In genomic region chr5:14685757-14686156, GRCh38 we compare ENCODE assay signal across 8 cellular contexts. TPM values are rescaled to one million over a fixed set of nuclear protein-coding genes. Genes with fewer than 3 reads are reported as not detected.
A peak's percentile ranks its signal among the peaks of the same experiment; 100 is the strongest.
DNase-seq lines count a peak whose midpoint lies in the region; ATAC-seq, FAIRE-seq and TF ChIP-seq lines count a peak whose summit lies in the region.

No MANE protein-coding gene starts in this region.

- peaks cover 81% of the 10 kb centered on the region for H3K36me3 Mint-ChIP-seq in activated T-helper 2 cell treated with anti-CD3 and anti-CD28 coated beads, Interferon-gamma antibody, Interleukin-2, Interleukin-4, amounts not matched to agents 10 μg/mL and 5 μg/mL and 100 μg/mL, durations not matched to agents 14 hours and 24 hours and 36 hours (ENCODE audit: low read depth)
- H3K36me3 Mint-ChIP-seq in progenitor cell of endocrine pancreas (ENCODE audit: insufficient read depth), result peaks cover 31% of the 10 kb centered on the region

- FAIRE-seq in frontal cortex (lab: Jason Lieb, UNC), result no peak

- peak overlapping the region; percentile 48 for H3K27ac Mint-ChIP-seq in activated T-helper 2 cell treated with anti-CD3 and anti-CD28 coated beads, Interferon-gamma antibody, Interleukin-2, Interleukin-4, amounts not matched to agents 10 μg/mL and 5 μg/mL and 100 μg/mL, durations not matched to agents 14 hours and 24 hours and 36 hours
- H3K27ac Mint-ChIP-seq in progenitor cell of endocrine pancreas, result peak overlapping the region; percentile 34

- ATAC-seq in GM21390 (IDR thresholded peaks at IDR 0.05; ENCODE audit: unreplicated experiment), result peak; percentile 80
- peak; percentile 84 for ATAC-seq in HG03521 (IDR thresholded peaks at IDR 0.05; ENCODE audit: unreplicated experiment)

- peak; percentile 16 for DNase-seq in GDM1 (lab: John Stamatoyannopoulos, UW)
- DNase-seq in NOMO-1 (lab: John Stamatoyannopoulos, UW; ENCODE audit: unreplicated experiment in 2 of 2), result peak; percentile 24 to 55
- peak; percentile 21 for DNase-seq in activated T-helper 2 cell treated with anti-CD3 and anti-CD28 coated beads, Interferon-gamma antibody, Interleukin-2, Interleukin-4, amounts not matched to agents 10 μg/mL and 5 μg/mL and 100 μg/mL, durations not matched to agents 14 hours and 24 hours and 36 hours (ENCODE audit: low spot score)
- DNase-seq in frontal cortex (ENCODE audit: low spot score in 2 of 2), result peak; percentile 37 to 58
- DNase-seq in progenitor cell of endocrine pancreas (ENCODE audit: low spot score, unreplicated experiment), result no peak
- DNase-seq in effector CD4-positive, alpha-beta T cell, result no peak

- H3K27me3 Mint-ChIP-seq in activated T-helper 2 cell treated with anti-CD3 and anti-CD28 coated beads, Interferon-gamma antibody, Interleukin-2, Interleukin-4, amounts not matched to agents 10 μg/mL and 5 μg/mL and 100 μg/mL, durations not matched to agents 14 hours and 24 hours and 36 hours (ENCODE audit: low read depth), result no peaks in the 10 kb centered on the region
- H3K27me3 Mint-ChIP-seq in progenitor cell of endocrine pancreas, result no peaks in the 10 kb centered on the region

- intact Hi-C loops in activated T-helper 2 cell treated with anti-CD3 and anti-CD28 coated beads, Interferon-gamma antibody, Interleukin-2, Interleukin-4, amounts not matched to agents 10 μg/mL and 5 μg/mL and 100 μg/mL, durations not matched to agents 14 hours and 24 hours and 36 hours (cut with micrococcal nuclease), result loop anchor here (1.0 to 5.0 kb wide), 4 partner anchors 21 to 318 kb away; partner anchors contain the start of gene ANKH

- TF ChIP-seq CTCF in progenitor cell of endocrine pancreas (IDR thresholded peaks at IDR 0.05; ENCODE audit: unreplicated experiment), result peak; percentile 69

- peaks cover 13% of the 10 kb centered on the region for H3K9me3 Mint-ChIP-seq in activated T-helper 2 cell treated with anti-CD3 and anti-CD28 coated beads, Interferon-gamma antibody, Interleukin-2, Interleukin-4, amounts not matched to agents 10 μg/mL and 5 μg/mL and 100 μg/mL, durations not matched to agents 14 hours and 24 hours and 36 hours
- no peaks in the 10 kb centered on the region for H3K9me3 Mint-ChIP-seq in progenitor cell of endocrine pancreas (ENCODE audit: low read depth)

- peaks cover 16% of the 10 kb centered on the region for H3K4me1 Mint-ChIP-seq in activated T-helper 2 cell treated with anti-CD3 and anti-CD28 coated beads, Interferon-gamma antibody, Interleukin-2, Interleukin-4, amounts not matched to agents 10 μg/mL and 5 μg/mL and 100 μg/mL, durations not matched to agents 14 hours and 24 hours and 36 hours (ENCODE audit: low read depth)
- H3K4me1 Mint-ChIP-seq in progenitor cell of endocrine pancreas (ENCODE audit: low read depth), result peaks cover 1% of the 10 kb centered on the region

- no peak overlapping the region for H3K4me3 Mint-ChIP-seq in activated T-helper 2 cell treated with anti-CD3 and anti-CD28 coated beads, Interferon-gamma antibody, Interleukin-2, Interleukin-4, amounts not matched to agents 10 μg/mL and 5 μg/mL and 100 μg/mL, durations not matched to agents 14 hours and 24 hours and 36 hours (ENCODE audit: low read depth)
- no peak overlapping the region for H3K4me3 Mint-ChIP-seq in progenitor cell of endocrine pancreas (ENCODE audit: low read depth)

RNA-seq across cellular contexts. Expression of gene OTULIN, which starts 21.2 kb away (rescaled TPM):
- total RNA-seq in activated T-helper 2 cell treated with anti-CD3 and anti-CD28 coated beads, Interferon-gamma antibody, Interleukin-2, Interleukin-4, amounts not matched to agents 10 μg/mL and 5 μg/mL and 100 μg/mL, durations not matched to agents 14 hours and 24 hours and 36 hours, result 59.4 and 62.1 TPM in 2 replicates
- total RNA-seq in frontal cortex (11.4 TPM), progenitor cell of endocrine pancreas (30.0 and 36.4 TPM in 2 replicates)

Comparison
In these comparisons a context has a peak if more than half of its experiments do, and no peak if none do; other contexts are left out.
1. DNase-seq: peak in GDM1 (single experiment), NOMO-1 (2 of 2), activated T-helper 2 cell treated with anti-CD3 and anti-CD28 coated beads, Interferon-gamma antibody, Interleukin-2, Interleukin-4, amounts not matched to agents 10 μg/mL and 5 μg/mL and 100 μg/mL, durations not matched to agents 14 hours and 24 hours and 36 hours (single experiment) and frontal cortex (2 of 2); none in progenitor cell of endocrine pancreas (single experiment) and effector CD4-positive, alpha-beta T cell (single experiment).